ENCODE assay signal across 17 cellular contexts in genomic region chr5:137056676-137057075, GRCh38.
DNase-seq lines count a peak whose midpoint lies in the region; TF ChIP-seq lines count a peak whose summit lies in the region.
"Had no signal": no experiment of that assay in that cellular context is flagged by ENCODE, and none has a peak within 500 bp of the region (broad histone marks: within the 10 kb centered on the region; RNA-seq: fewer than 3 reads in every experiment).

No MANE protein-coding gene starts in this region.

- in situ Hi-C loops in mammary epithelial cell (cut with MboI; ENCODE audit: low sequenced_read_pairs in 2 of 2): no loop called here

- H3K4me1 ChIP-seq in mammary epithelial cell (ENCODE audit: insufficient read depth, low read length): no peaks in the 10 kb centered on the region
- peaks cover 0 to 2% (median 0%) of the 10 kb centered on the region in 4 donors for H3K4me1 ChIP-seq in esophagus muscularis mucosa
- H3K4me1 ChIP-seq: A549, Caco-2 had no signal

- H3K27me3 ChIP-seq in mammary epithelial cell (ENCODE audit: insufficient read depth, low read length) (no peaks in the 10 kb centered on the region), esophagus muscularis mucosa (no peaks in the 10 kb centered on the region)
- H3K27me3 ChIP-seq: BLaER1 treated with 17β-estradiol and CSF1 and Interleukin-3, amounts not matched to agents 10 nM and 100 nM had no signal

- H3K36me3 Mint-ChIP-seq in MCF 10A (ENCODE audit: insufficient read depth, unreplicated experiment): no peaks in the 10 kb centered on the region
- H3K36me3 Mint-ChIP-seq: CD8-positive, alpha-beta T cell had no signal

- BruUV-seq in MCF 10A (replicated peaks; lab: Mats Ljungman, UMichigan) (no TSS peak), mammary epithelial cell (replicated peaks; lab: Mats Ljungman, UMichigan) (no TSS peak)

- no peak for TF ChIP-seq EP300 in esophagus muscularis mucosa (IDR thresholded peaks at IDR 0.05)

- H3K4me3 Mint-ChIP-seq in MCF 10A (ENCODE audit: unreplicated experiment): no peak overlapping the region
- H3K4me3 Mint-ChIP-seq: B cell; CD4-positive, alpha-beta T cell; CD8-positive, alpha-beta T cell had no signal

- peak overlapping the region; percentile 8 for H3K27ac Mint-ChIP-seq in MCF 10A (ENCODE audit: low read depth, unreplicated experiment)
- H3K27ac Mint-ChIP-seq: B cell; CD4-positive, alpha-beta T cell; CD8-positive, alpha-beta T cell had no signal

- no peaks in the 10 kb centered on the region for H4K20me1 ChIP-seq in mammary epithelial cell (ENCODE audit: insufficient read depth, low read length)
- H4K20me1 ChIP-seq: BLaER1 treated with 17β-estradiol and CSF1 and Interleukin-3, amounts not matched to agents 10 nM and 100 nM had no signal

- no peak for TF ChIP-seq POLR2A in esophagus muscularis mucosa (IDR thresholded peaks at IDR 0.05; ENCODE audit: low read depth)

- no peak overlapping the region for H3K4me2 ChIP-seq in mammary epithelial cell (ENCODE audit: insufficient read depth, low read depth, low read length)
- H3K4me2 ChIP-seq: A549; BLaER1 treated with 17β-estradiol and CSF1 and Interleukin-3, amounts not matched to agents 10 nM and 100 nM had no signal

- intact Hi-C loops in MCF 10A (cut with micrococcal nuclease): no loop called here
- intact Hi-C loops in mammary epithelial cell (cut with micrococcal nuclease): no loop called here
- intact Hi-C loops in esophagus muscularis mucosa (cut with DNase I): no loop called here

- H3K36me3 ChIP-seq in mammary epithelial cell (ENCODE audit: insufficient read depth, low read length) (no peaks in the 10 kb centered on the region), esophagus muscularis mucosa (no peaks in the 10 kb centered on the region)
- H3K36me3 ChIP-seq: BLaER1 treated with 17β-estradiol and CSF1 and Interleukin-3, amounts not matched to agents 10 nM and 100 nM had no signal

- dilution Hi-C loops in mammary epithelial cell (cut with HindIII; ENCODE audit: low sequenced_read_pairs): no loop called here

- H3K4me1 Mint-ChIP-seq in MCF 10A (ENCODE audit: insufficient read depth, unreplicated experiment): peaks cover 8% of the 10 kb centered on the region
- H3K4me1 Mint-ChIP-seq: B cell had no signal

- H3K9ac ChIP-seq in mammary epithelial cell (ENCODE audit: insufficient read depth, low read length): no peak overlapping the region
- H3K9ac ChIP-seq: BLaER1 treated with 17β-estradiol and CSF1 and Interleukin-3, amounts not matched to agents 10 nM and 100 nM had no signal

- TF ChIP-seq CTCF in MCF 10A (IDR thresholded peaks at IDR 0.05; ENCODE audit: unreplicated experiment) (no peak), mammary epithelial cell (conservative IDR thresholded peaks at IDR 0.05 in 1 of 2, IDR thresholded peaks at IDR 0.05 in 1 of 2; ENCODE audit: extremely low read depth in 1 of 2, insufficient read depth in 1 of 2, low read depth in 1 of 2, low read length in 2 of 2) (no peak), esophagus muscularis mucosa (IDR thresholded peaks at IDR 0.05) (no peak)

- CTCF ChIA-PET in MCF 10A (lab: Yijun Ruan, JAX) (interaction anchor here (0.9 to 1.6 kb wide), 2 partner anchors 11 to 19 kb away, joined by 3 to 11 read pairs; no protein-coding TSS in a partner anchor), mammary epithelial cell (lab: Charles Lee; ENCODE audit: low non-redundant PET) (no interaction called here)

- no peaks in the 10 kb centered on the region for H3K9me3 ChIP-seq in mammary epithelial cell (replicated peaks; ENCODE audit: insufficient read depth, low read length)
- H3K9me3 ChIP-seq in esophagus muscularis mucosa: no peaks in the 10 kb centered on the region
- H3K9me3 ChIP-seq: A549; BLaER1 treated with 17β-estradiol and CSF1 and Interleukin-3, amounts not matched to agents 10 nM and 100 nM; Caco-2 had no signal

- no peaks in the 10 kb centered on the region for H3K79me2 ChIP-seq in mammary epithelial cell (ENCODE audit: insufficient read depth, low read length)

- POLR2A ChIA-PET in MCF 10A (lab: Yijun Ruan, JAX): interaction anchor here (1.0 kb wide), 1 partner anchor 85 kb away, joined by 3 read pairs; no protein-coding TSS in a partner anchor

- 68% methylated on average over 2 of the region's 2 CpGs for WGBS in mammary epithelial cell (ENCODE audit: low coverage, missing lambda C conversion rate)
- WGBS in esophagus muscularis mucosa: 83% methylated on average over 2 of the region's 2 CpGs

- no peaks in the 10 kb centered on the region for H3K27me3 Mint-ChIP-seq in MCF 10A (ENCODE audit: insufficient read depth, unreplicated experiment)

- DNase-seq in MCF 10A (ENCODE audit: unreplicated experiment) (no peak), mammary epithelial cell (no peak), esophagus muscularis mucosa (ENCODE audit: extremely low spot score) (peak; percentile 55), NCI-H524 (lab: John Stamatoyannopoulos, UW) (no peak), NCI-H510A treated with DMSO at 0.1 percent for 48 hours (lab: John Stamatoyannopoulos, UW) (no peak)
- DNase-seq: AML-193; Caco-2; Calu3; CD4-positive, alpha-beta T cell; CD8-positive, alpha-beta T cell; DMS79 treated with DMSO at 0.1 percent for 48 hours; GF-D8 had no signal

- H3K4me3 ChIP-seq in mammary epithelial cell (replicated peaks in 1 of 3; ENCODE audit: insufficient read depth in 1 of 3, low read depth in 2 of 3, low read length in 3 of 3): no peak overlapping the region
- no peak overlapping the region for H3K4me3 ChIP-seq in esophagus muscularis mucosa
- H3K4me3 ChIP-seq: A549; BLaER1 treated with 17β-estradiol and CSF1 and Interleukin-3, amounts not matched to agents 10 nM and 100 nM had no signal

- no peak overlapping the region for H2AFZ ChIP-seq in mammary epithelial cell (ENCODE audit: low read depth, low read length)

- H3K9me3 Mint-ChIP-seq in MCF 10A (ENCODE audit: unreplicated experiment): no peaks in the 10 kb centered on the region

- H3K27ac ChIP-seq in mammary epithelial cell (ENCODE audit: insufficient read depth, low read depth, low read length) (no peak overlapping the region), esophagus muscularis mucosa (replicated peaks in 1 of 4) (no peak overlapping the region)
- H3K27ac ChIP-seq: 22Rv1; A549; BLaER1 treated with 17β-estradiol and CSF1 and Interleukin-3, amounts not matched to agents 10 nM and 100 nM; C4-2B had no signal
